In genomic region chr6:13711726-13712484, GRCh38 we compare ENCODE assay signal across 8 cellular contexts. TPM values are rescaled to one million over a fixed set of nuclear protein-coding genes. Genes with fewer than 3 reads are reported as not detected.
DNase-seq lines count a peak whose midpoint lies in the region; TF ChIP-seq lines count a peak whose summit lies in the region.

TSS of gene RANBP9 (minus strand) at chr6:13711835. CDS start at chr6:13711505, 330 bp downstream.

- no peaks in the 10 kb centered on the region for H3K27me3 ChIP-seq in H7 (ENCODE audit: control insufficient read depth, insufficient read depth, low read length)
- no peaks in the 10 kb centered on the region for H3K27me3 ChIP-seq in neural progenitor cell

- peaks cover 26% of the 10 kb centered on the region for H3F3A ChIP-seq in neural progenitor cell (ENCODE audit: low read depth)

- peaks cover 41% of the 10 kb centered on the region for H3K79me2 ChIP-seq in neural progenitor cell (ENCODE audit: low read depth)

- H3K4me1 ChIP-seq in ES-I3 (ENCODE audit: insufficient read depth, low read length) (0 out of 2 replicates have a peak, but pooled peaks cover 5% of the 10 kb centered on the region), neural progenitor cell (peaks cover 30% of the 10 kb centered on the region)

- peak within 1 kb of the TSS; percentile 82 for H3K4me3 ChIP-seq in H7 (ENCODE audit: insufficient read depth, low read depth, low read length)
- H3K4me3 ChIP-seq in foreskin fibroblast (ENCODE audit: low read depth in 1 of 2, low read length in 2 of 2) = peak within 1 kb of the TSS; percentile 87 to 97
- H3K4me3 ChIP-seq in neural progenitor cell = peak within 1 kb of the TSS; percentile 98

- H3K9ac ChIP-seq in ES-I3 (ENCODE audit: low read depth, low read length) (peak within 1 kb of the TSS; percentile 98), neural progenitor cell (peak within 1 kb of the TSS; percentile 73)

- peak within 1 kb of the TSS; percentile 98 for H3K27ac Mint-ChIP-seq in neural progenitor cell

- H3K36me3 ChIP-seq in ES-I3 (ENCODE audit: insufficient read depth, low read length) (no peaks in the 10 kb centered on the region), H7 (replicated peaks; ENCODE audit: control insufficient read depth, insufficient read depth, low read length) (no peaks in the 10 kb centered on the region), neural progenitor cell (no peaks in the 10 kb centered on the region)

- peaks cover 30% of the 10 kb centered on the region for H4K20me1 ChIP-seq in neural progenitor cell (ENCODE audit: low read depth)

- no peak for TF ChIP-seq CTCF in foreskin fibroblast (IDR thresholded peaks at IDR 0.05; ENCODE audit: low read depth, low read length)
- no peak for TF ChIP-seq CTCF in neural progenitor cell (IDR thresholded peaks at IDR 0.05)

- peak within 1 kb of the TSS; percentile 99 for H3K4me2 ChIP-seq in neural progenitor cell

- H3K9me3 Mint-ChIP-seq in neural progenitor cell = peaks cover 7% of the 10 kb centered on the region

- peaks cover 30% of the 10 kb centered on the region for H3K4me1 Mint-ChIP-seq in neural progenitor cell

- peak within 1 kb of the TSS; percentile 98 for H3K27ac ChIP-seq in neural progenitor cell

- peak within 1 kb of the TSS; percentile 80 for H2AFZ ChIP-seq in neural progenitor cell (replicated peaks)

- DNase-seq in H7 (peak; percentile 95), M059J (ENCODE audit: low read depth) (peak; percentile 88), SHP77 treated with DMSO at 0.1 percent for 48 hours (lab: John Stamatoyannopoulos, UW) (peak; percentile 75), activated gamma-delta T cell treated with Interleukin-2 at 50 U/mL for 16 hours (peak; percentile 88), foreskin fibroblast (peak; percentile 87 to 96), neural progenitor cell (ENCODE audit: low spot score) (peak; percentile 94), stromal cell of bone marrow (ENCODE audit: low read depth) (peak; percentile 83)

- H3K36me3 Mint-ChIP-seq in neural progenitor cell = peaks cover 7% of the 10 kb centered on the region

- H3K9me3 ChIP-seq in ES-I3 (ENCODE audit: control insufficient read depth, insufficient read depth, low read length) (no peaks in the 10 kb centered on the region; the same call in 1 of the 2 replicates), neural progenitor cell (ENCODE audit: low read depth) (no peaks in the 10 kb centered on the region)

- peak within 1 kb of the TSS; percentile 100 for H3K4me3 Mint-ChIP-seq in neural progenitor cell

- H3K27me3 Mint-ChIP-seq in neural progenitor cell (ENCODE audit: insufficient read depth, low read depth) = peaks cover 6% of the 10 kb centered on the region

RNA-seq across cellular contexts. Expression of gene RANBP9, which starts in this region (rescaled TPM):
- total RNA-seq in H7 (2014; rRNA removed; shearing (Covaris generic)) = 23.6 and 30.7 TPM in 2 replicates
- total RNA-seq in M059J (2014; rRNA removed; shearing (Covaris generic)) = 45.7 and 67.4 TPM in 2 replicates
- total RNA-seq in neural progenitor cell (ENCODE audit: low replicate concordance) = 35.2 and 44.8 TPM in 2 replicates

Comparison
In these comparisons a context has a peak if more than half of its experiments do, and no peak if none do; other contexts are left out.
1. Peak in every context shown above with its lines: DNase-seq, H3K4me3 ChIP-seq and H3K27ac ChIP-seq.